In the genomic region with DNA sequence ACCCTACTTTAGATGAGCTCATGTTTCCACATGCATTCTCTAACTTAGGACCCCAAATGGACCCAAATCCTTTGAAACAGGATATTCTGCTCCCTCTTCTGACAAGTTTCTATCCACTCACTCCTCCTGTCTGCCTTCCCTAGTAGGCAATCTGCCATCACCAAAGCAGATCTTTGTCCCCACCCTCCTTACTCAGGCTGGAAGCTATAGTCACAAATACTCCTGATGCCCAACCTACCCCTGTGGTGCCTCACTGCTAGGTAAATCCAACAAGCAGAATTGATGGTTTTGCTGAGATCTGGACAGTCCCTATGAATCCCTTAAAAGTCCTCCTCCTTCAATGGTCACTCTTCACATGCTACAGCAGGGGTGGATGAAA, we compare ENCODE assay signal across 10 cellular contexts. TPM values are rescaled to one million over a fixed set of nuclear protein-coding genes. Genes with fewer than 3 reads are reported as not detected.
DNase-seq lines count a peak whose midpoint lies in the region; ATAC-seq lines count a peak whose summit lies in the region.
"Had no signal": no experiment of that assay in that cellular context is flagged by ENCODE, and none has a peak within 500 bp of the region (broad histone marks: within the 10 kb centered on the region; RNA-seq: fewer than 3 reads in every experiment).

No MANE protein-coding gene starts in this region.

- no peaks in the 10 kb centered on the region for H3K9me3 Mint-ChIP-seq in IgD-negative memory B cell
- H3K9me3 Mint-ChIP-seq in effector memory CD8-positive, alpha-beta T cell = no peaks in the 10 kb centered on the region

- peak overlapping the region in 1 of 4 donors; percentile 61 for H3K4me3 Mint-ChIP-seq in IgD-negative memory B cell
- H3K4me3 Mint-ChIP-seq in effector memory CD8-positive, alpha-beta T cell = peak overlapping the region; percentile 2 to 58

- peaks cover 8% of the 10 kb centered on the region for H3K36me3 Mint-ChIP-seq in IgD-negative memory B cell
- H3K36me3 Mint-ChIP-seq in effector memory CD8-positive, alpha-beta T cell (ENCODE audit: insufficient read depth) = peaks cover 68% of the 10 kb centered on the region

- peak overlapping the region; percentile 37 for H3K27ac ChIP-seq in muscle layer of duodenum (ENCODE audit: low read length)
- H3K27ac ChIP-seq: lower lobe of right lung had no signal

- peaks cover 3% of the 10 kb centered on the region for H3K27me3 Mint-ChIP-seq in IgD-negative memory B cell
- H3K27me3 Mint-ChIP-seq in effector memory CD8-positive, alpha-beta T cell = no peaks in the 10 kb centered on the region

- DNase-seq in AG08395 (ENCODE audit: low spot score) = peak; percentile 18
- DNase-seq in effector memory CD8-positive, alpha-beta T cell = no peak
- DNase-seq: DMS153, lower lobe of right lung had no signal

- H3K27me3 ChIP-seq in muscle layer of duodenum (ENCODE audit: low read depth, low read length) = no peaks in the 10 kb centered on the region

- no peak for ATAC-seq in effector memory CD8-positive, alpha-beta T cell (replicated peaks)
- ATAC-seq in GM21423 (IDR thresholded peaks at IDR 0.05; ENCODE audit: unreplicated experiment) (no peak), GM19452 (IDR thresholded peaks at IDR 0.05; ENCODE audit: unreplicated experiment) (no peak), GM18498 (IDR thresholded peaks at IDR 0.05; ENCODE audit: unreplicated experiment) (no peak), HG02840 (IDR thresholded peaks at IDR 0.05; ENCODE audit: low FRiP score, unreplicated experiment) (no peak)

- no peaks in the 10 kb centered on the region for H3K36me3 ChIP-seq in muscle layer of duodenum (ENCODE audit: control insufficient read depth in 1 of 2, insufficient read depth in 2 of 2, low read length in 2 of 2)
- H3K36me3 ChIP-seq: lower lobe of right lung had no signal

- peak overlapping the region; percentile 45 to 87 (median 82) for H3K27ac Mint-ChIP-seq in IgD-negative memory B cell
- H3K27ac Mint-ChIP-seq in effector memory CD8-positive, alpha-beta T cell = peak overlapping the region; percentile 45 to 78

- peaks cover 57 to 66% (median 57%) of the 10 kb centered on the region in 3 donors for H3K4me1 Mint-ChIP-seq in IgD-negative memory B cell
- peaks cover 58 to 68% of the 10 kb centered on the region in 2 donors for H3K4me1 Mint-ChIP-seq in effector memory CD8-positive, alpha-beta T cell (ENCODE audit: low read depth in 2 of 2)

- H3K4me3 ChIP-seq in muscle layer of duodenum (ENCODE audit: low read depth in 1 of 2, low read length in 2 of 2) = peak overlapping the region in 1 of 2 donors; percentile 16
- H3K4me3 ChIP-seq: lower lobe of right lung had no signal

- H3K9me3 ChIP-seq in muscle layer of duodenum (ENCODE audit: control insufficient read depth in 1 of 2, low read length in 2 of 2) = no peaks in the 10 kb centered on the region
- H3K9me3 ChIP-seq: lower lobe of right lung had no signal

- H3K4me1 ChIP-seq in muscle layer of duodenum (ENCODE audit: control insufficient read depth in 1 of 2, insufficient read depth in 2 of 2, low read length in 2 of 2) = peaks cover 4 to 43% of the 10 kb centered on the region in 2 donors

RNA-seq across cellular contexts. Expression of a gene that starts 21.7 kb away (rescaled TPM):
- polyA plus RNA-seq in IgD-negative memory B cell = 156 TPM
